ENCODE assay signal across 1 cellular context in genomic region chr4:102826890-102827673, GRCh38.
TF ChIP-seq lines count a peak whose summit lies in the region.

UBE2D3 (minus strand) TSS chr4:102827551; CDS start chr4:102826508, 1,043 bp downstream.

TF ChIP-seq in HepG2, 621 proteins besides CTCF, POLR2A, EP300 and RAD21 (continued from another document and continues in another):
- TF ChIP-seq IRF9 (CRISPR knock-in tag; IDR thresholded peaks at IDR 0.05; ENCODE audit: borderline replicate concordance) = peak; percentile 59; the same call in 1 of the 2 replicates
- TF ChIP-seq HOXD1 (CRISPR knock-in tag; IDR thresholded peaks at IDR 0.05) = peak; percentile 66; the same call in 1 of the 2 replicates
- TF ChIP-seq RNF219 (CRISPR knock-in tag; IDR thresholded peaks at IDR 0.05) = peak; percentile 15; the same call in 1 of the 2 replicates
- no peak for TF ChIP-seq PLSCR1 (CRISPR knock-in tag; IDR thresholded peaks at IDR 0.05; ENCODE audit: borderline replicate concordance)
- TF ChIP-seq ARNTL (CRISPR knock-in tag; IDR thresholded peaks at IDR 0.05) = peak; percentile 39; the same call in 1 of the 2 replicates
- 0 out of 2 replicates have a peak, but pooled peaks have one; percentile 21 for TF ChIP-seq ZNF629 (CRISPR knock-in tag; conservative IDR thresholded peaks at IDR 0.05)
- TF ChIP-seq FUBP1 (CRISPR knock-in tag; IDR thresholded peaks at IDR 0.05; ENCODE audit: borderline replicate concordance) = 0 out of 2 replicates have a peak, but pooled peaks have one; percentile 79
- TF ChIP-seq HNRNPUL1 (IDR thresholded peaks at IDR 0.05; ENCODE audit: low read depth, low read length) = no peak
- no peak for TF ChIP-seq FOXK2 (IDR thresholded peaks at IDR 0.05)
- peak; percentile 79 for TF ChIP-seq KMT2B (CRISPR knock-in tag; IDR thresholded peaks at IDR 0.05)
- no peak; the same call in 1 of the 2 replicates for TF ChIP-seq HOXA9 (CRISPR knock-in tag; IDR thresholded peaks at IDR 0.05; ENCODE audit: borderline replicate concordance)
- TF ChIP-seq ZNF274 (CRISPR knock-in tag; IDR thresholded peaks at IDR 0.05) = peak; percentile 86
- TF ChIP-seq THRA (CRISPR knock-in tag; IDR thresholded peaks at IDR 0.05; ENCODE audit: borderline replicate concordance) = peak; percentile 30; the same call in 1 of the 2 replicates
- peak; percentile 37; the same call in 1 of the 2 replicates for TF ChIP-seq SATB2 (CRISPR knock-in tag; IDR thresholded peaks at IDR 0.05)
- TF ChIP-seq ZNF598 (CRISPR knock-in tag; IDR thresholded peaks at IDR 0.05; ENCODE audit: borderline replicate concordance) = no peak
- peak; percentile 54; the same call in 1 of the 2 replicates for TF ChIP-seq GLI4 (CRISPR knock-in tag; IDR thresholded peaks at IDR 0.05; ENCODE audit: borderline replicate concordance)
- no peak for TF ChIP-seq SOX6 (IDR thresholded peaks at IDR 0.05)
- TF ChIP-seq SOX6 (CRISPR knock-in tag; IDR thresholded peaks at IDR 0.05) = 0 out of 2 replicates have a peak, but pooled peaks have one; percentile 2
- TF ChIP-seq KDM3A (CRISPR knock-in tag; IDR thresholded peaks at IDR 0.05; ENCODE audit: low read depth) = peak; percentile 66
- TF ChIP-seq ZFP62 (CRISPR knock-in tag; IDR thresholded peaks at IDR 0.05) = no peak
- TF ChIP-seq BRF2 (CRISPR knock-in tag; IDR thresholded peaks at IDR 0.05) = peak; percentile 80; the same call in 1 of the 2 replicates
- no peak for TF ChIP-seq SIN3B (IDR thresholded peaks at IDR 0.05; ENCODE audit: low read length)
- TF ChIP-seq RELA (CRISPR knock-in tag; IDR thresholded peaks at IDR 0.05) = peak; percentile 70; the same call in 1 of the 2 replicates
- TF ChIP-seq ZNF768 (CRISPR knock-in tag; IDR thresholded peaks at IDR 0.05) = peak; percentile 79; the same call in 1 of the 2 replicates
- peak; percentile 38; the same call in 1 of the 2 replicates for TF ChIP-seq MXD1 (CRISPR knock-in tag; IDR thresholded peaks at IDR 0.05)
- TF ChIP-seq ZC3H13 (CRISPR knock-in tag; IDR thresholded peaks at IDR 0.05) = no peak
- TF ChIP-seq SRSF9 (IDR thresholded peaks at IDR 0.05; ENCODE audit: borderline replicate concordance, insufficient read depth, low read depth, low read length, poor library complexity, severe bottlenecking) = no peak
- TF ChIP-seq SALL1 (CRISPR knock-in tag; IDR thresholded peaks at IDR 0.05) = peak; percentile 49
- TF ChIP-seq ZNF326 (CRISPR knock-in tag; IDR thresholded peaks at IDR 0.05; ENCODE audit: borderline replicate concordance) = no peak
- TF ChIP-seq RXRA (CRISPR knock-in tag; IDR thresholded peaks at IDR 0.05) = no peak
- peak; percentile 48; the same call in 1 of the 2 replicates for TF ChIP-seq THYN1 (CRISPR knock-in tag; IDR thresholded peaks at IDR 0.05; ENCODE audit: borderline replicate concordance, low read depth)
- peak; percentile 96 for TF ChIP-seq AGO2 (optimal IDR thresholded peaks at IDR 0.05; ENCODE audit: low read depth, low read length)
- no peak for TF ChIP-seq CHD4 (IDR thresholded peaks at IDR 0.05; ENCODE audit: borderline replicate concordance, low read length)
- TF ChIP-seq ZNF318 (CRISPR knock-in tag; IDR thresholded peaks at IDR 0.05) = 0 out of 2 replicates have a peak, but pooled peaks have one; percentile 16
- peak; percentile 75; the same call in 1 of the 2 replicates for TF ChIP-seq ZNF616 (CRISPR knock-in tag; IDR thresholded peaks at IDR 0.05; ENCODE audit: low read depth)
- TF ChIP-seq IRX3 (CRISPR knock-in tag; IDR thresholded peaks at IDR 0.05; ENCODE audit: borderline replicate concordance, low read depth) = 0 out of 2 replicates have a peak, but pooled peaks have one; percentile 43
- peak; percentile 27; the same call in 1 of the 2 replicates for TF ChIP-seq HNF4A (CRISPR knock-in tag; IDR thresholded peaks at IDR 0.05)
- TF ChIP-seq BRD4 (CRISPR knock-in tag; IDR thresholded peaks at IDR 0.05) = peak; percentile 93
- no peak for TF ChIP-seq ZNF235 (CRISPR knock-in tag; IDR thresholded peaks at IDR 0.05; ENCODE audit: borderline replicate concordance)
- TF ChIP-seq ZNF280B (CRISPR knock-in tag; IDR thresholded peaks at IDR 0.05; ENCODE audit: borderline replicate concordance) = 0 out of 2 replicates have a peak, but pooled peaks have one; percentile 23
- peak; percentile 39; the same call in 1 of the 2 replicates for TF ChIP-seq SOX5 (CRISPR knock-in tag; IDR thresholded peaks at IDR 0.05; ENCODE audit: borderline replicate concordance)
- 0 out of 2 replicates have a peak, but pooled peaks have one; percentile 78 for TF ChIP-seq ZNF703 (CRISPR knock-in tag; IDR thresholded peaks at IDR 0.05; ENCODE audit: borderline replicate concordance)
- TF ChIP-seq KDM4B (CRISPR knock-in tag; IDR thresholded peaks at IDR 0.05) = peak; percentile 86; the same call in 1 of the 2 replicates
- TF ChIP-seq ZNF224 (CRISPR knock-in tag; IDR thresholded peaks at IDR 0.05) = no peak
